ENCODE assay signal across 1 cellular context in genomic region chr13:41061075-41061913, GRCh38.
A peak's percentile ranks its signal among the peaks of the same experiment; 100 is the strongest.
TF ChIP-seq lines count a peak whose summit lies in the region.

Gene WBP4, plus strand, starts transcription at chr13:41061509. Its CDS starts 165 bp downstream, at chr13:41061674.

TF ChIP-seq in K562, 482 proteins besides CTCF, POLR2A, EP300 and RAD21 (continued from another document and continues in another):
- TF ChIP-seq UBTF (IDR thresholded peaks at IDR 0.05; ENCODE audit: borderline replicate concordance in 1 of 2, low read depth in 2 of 2, low read length in 2 of 2): peak in 1 of 2 experiments; percentile 14; a peak in 1 of 4 replicates
- TF ChIP-seq HDAC8 (tag; IDR thresholded peaks at IDR 0.05): no peak
- peak; percentile 11; the same call in 1 of the 2 replicates for TF ChIP-seq DPF2 (IDR thresholded peaks at IDR 0.05)
- peak; percentile 77 to 97; a peak in 3 of 4 replicates for TF ChIP-seq SIN3A (IDR thresholded peaks at IDR 0.05; ENCODE audit: borderline replicate concordance in 2 of 2, control insufficient read depth in 1 of 2, low read depth in 2 of 2, low read length in 2 of 2)
- no peak for TF ChIP-seq ID3 (CRISPR knock-in tag; IDR thresholded peaks at IDR 0.05)
- peak; percentile 22; the same call in 1 of the 2 replicates for TF ChIP-seq ID3 (tag; IDR thresholded peaks at IDR 0.05)
- TF ChIP-seq NR4A1 (CRISPR knock-in tag; IDR thresholded peaks at IDR 0.05): no peak
- TF ChIP-seq NR4A1 (tag; IDR thresholded peaks at IDR 0.05): 0 out of 2 replicates have a peak, but pooled peaks have one; percentile 47
- TF ChIP-seq ZFP30 (CRISPR knock-in tag; IDR thresholded peaks at IDR 0.05; ENCODE audit: borderline replicate concordance): no peak
- no peak for TF ChIP-seq NR2C2 (CRISPR knock-in tag; IDR thresholded peaks at IDR 0.05)
- TF ChIP-seq NR2C2 (tag; IDR thresholded peaks at IDR 0.05): peak; percentile 64
- peak; percentile 75 for TF ChIP-seq POU5F1 (IDR thresholded peaks at IDR 0.05; ENCODE audit: borderline replicate concordance, low read depth, low read length, partially characterized antibody)
- TF ChIP-seq ZSCAN29 (IDR thresholded peaks at IDR 0.05): no peak
- TF ChIP-seq ETV6 (IDR thresholded peaks at IDR 0.05; ENCODE audit: borderline replicate concordance in 1 of 2, low read depth in 2 of 2, low read length in 1 of 2): 0 out of 4 replicates have a peak, but pooled peaks of 1 of the 2 experiments have one; percentile 8
- TF ChIP-seq ETV6 (CRISPR knock-in tag; IDR thresholded peaks at IDR 0.05; ENCODE audit: borderline replicate concordance): no peak
- no peak for TF ChIP-seq TAF15 (IDR thresholded peaks at IDR 0.05; ENCODE audit: low read depth, low read length)
- peak; percentile 71 for TF ChIP-seq KDM5B (IDR thresholded peaks at IDR 0.05; ENCODE audit: insufficient replicate concordance, low read depth, low read length)
- no peak for TF ChIP-seq ZNF75A (CRISPR knock-in tag; IDR thresholded peaks at IDR 0.05)
- peak; percentile 60 for TF ChIP-seq POLR2B (IDR thresholded peaks at IDR 0.05; ENCODE audit: low read depth, partially characterized antibody)
- peak; percentile 66 to 73 for TF ChIP-seq FOXK2 (conservative IDR thresholded peaks at IDR 0.05 in 1 of 2, IDR thresholded peaks at IDR 0.05 in 1 of 2; ENCODE audit: low read depth in 2 of 2)
- peak; percentile 84; the same call in 1 of the 2 replicates for TF ChIP-seq ZZZ3 (IDR thresholded peaks at IDR 0.05)
- TF ChIP-seq ZNF12 (CRISPR knock-in tag; IDR thresholded peaks at IDR 0.05): peak; percentile 31; the same call in 1 of the 2 replicates
- TF ChIP-seq MBD2 (IDR thresholded peaks at IDR 0.05; ENCODE audit: borderline replicate concordance, low read depth): 0 out of 2 replicates have a peak, but pooled peaks have one; percentile 48
- peak; percentile 13; the same call in 1 of the 2 replicates for TF ChIP-seq MYNN (IDR thresholded peaks at IDR 0.05)
- TF ChIP-seq MYNN (CRISPR knock-in tag; IDR thresholded peaks at IDR 0.05): no peak
- TF ChIP-seq CLOCK (CRISPR knock-in tag; IDR thresholded peaks at IDR 0.05; ENCODE audit: borderline replicate concordance): no peak
- TF ChIP-seq NCOA6 (IDR thresholded peaks at IDR 0.05): no peak
- TF ChIP-seq CBFA2T3 (IDR thresholded peaks at IDR 0.05): peak; percentile 2; the same call in 1 of the 2 replicates
- TF ChIP-seq POLR2G (IDR thresholded peaks at IDR 0.05; ENCODE audit: low read depth, low read length): peak; percentile 78
- TF ChIP-seq JUND (IDR thresholded peaks at IDR 0.05; ENCODE audit: borderline replicate concordance, low read depth, low read length): 0 out of 2 replicates have a peak, but pooled peaks have one; percentile 27
- peak; percentile 49; the same call in 1 of the 3 replicates for TF ChIP-seq JUND (tag; IDR thresholded peaks at IDR 0.05; ENCODE audit: borderline replicate concordance, low read depth, low read length)
- no peak; a peak in 1 of 4 replicates for TF ChIP-seq ZNF639 (CRISPR knock-in tag; conservative IDR thresholded peaks at IDR 0.05 in 1 of 2, IDR thresholded peaks at IDR 0.05 in 1 of 2)
- TF ChIP-seq SMARCB1 (IDR thresholded peaks at IDR 0.05; ENCODE audit: insufficient read length, low read depth): no peak
- peak; percentile 30; the same call in 1 of the 2 replicates for TF ChIP-seq TAF7 (tag; IDR thresholded peaks at IDR 0.05)
- no peak for TF ChIP-seq ZNF778 (CRISPR knock-in tag; IDR thresholded peaks at IDR 0.05)
- TF ChIP-seq PRDM10 (IDR thresholded peaks at IDR 0.05; ENCODE audit: partially characterized antibody): peak; percentile 96
- 0 out of 2 replicates have a peak, but pooled peaks have one; percentile 58 for TF ChIP-seq GABPB1 (CRISPR knock-in tag; IDR thresholded peaks at IDR 0.05)
- no peak for TF ChIP-seq YY1 (IDR thresholded peaks at IDR 0.05; ENCODE audit: borderline replicate concordance in 1 of 3, control insufficient read depth in 1 of 3, extremely low read depth in 1 of 3, insufficient read depth in 3 of 3, insufficient read length in 1 of 3, insufficient replicate concordance in 2 of 3, low read depth in 1 of 3, low read length in 2 of 3)
- peak; percentile 98 for TF ChIP-seq ZNF407 (IDR thresholded peaks at IDR 0.05; ENCODE audit: low read depth)
- peak; percentile 61; the same call in 1 of the 2 replicates for TF ChIP-seq DIDO1 (tag; IDR thresholded peaks at IDR 0.05; ENCODE audit: low read depth)
- TF ChIP-seq ILF3 (IDR thresholded peaks at IDR 0.05; ENCODE audit: borderline replicate concordance): no peak
- TF ChIP-seq CBX1 (IDR thresholded peaks at IDR 0.05; ENCODE audit: low read depth): 0 out of 2 replicates have a peak, but pooled peaks have one; percentile 14
- peak; percentile 83 for TF ChIP-seq SP1 (CRISPR knock-in tag; IDR thresholded peaks at IDR 0.05)
